ENCODE assay signal across 19 cellular contexts in genomic region chr2:45826476-45826875, GRCh38.
DNase-seq lines count a peak whose midpoint lies in the region; ATAC-seq and TF ChIP-seq lines count a peak whose summit lies in the region.
"Had no signal": no experiment of that assay in that cellular context is flagged by ENCODE, and none has a peak within 500 bp of the region (broad histone marks: within the 10 kb centered on the region; RNA-seq: fewer than 3 reads in every experiment).

No MANE protein-coding gene starts in this region.

- H3K27ac Mint-ChIP-seq in naive B cell (peak overlapping the region; percentile 14 to 64 (median 38)), endothelial cell (ENCODE audit: unreplicated experiment) (no peak overlapping the region)
- H3K27ac Mint-ChIP-seq: CD8-positive, alpha-beta T cell had no signal

- no peak overlapping the region for H3K9ac ChIP-seq in stomach smooth muscle (ENCODE audit: low read length in 2 of 2)
- H3K9ac ChIP-seq: SK-N-SH had no signal

- 76% methylated on average over 6 of the region's 6 CpGs for WGBS in right cardiac atrium
- 84 to 90% (median 90%) methylated on average over 6 of the region's 6 CpGs for WGBS in ovary, 3 donors

- H3K9me3 Mint-ChIP-seq in naive B cell (peaks cover 10 to 23% (median 21%) of the 10 kb centered on the region in 7 donors), endothelial cell (ENCODE audit: unreplicated experiment) (no peaks in the 10 kb centered on the region)

- H3K9me3 ChIP-seq in right cardiac atrium (ENCODE audit: control insufficient read depth, low read length), result no peaks in the 10 kb centered on the region
- H3K9me3 ChIP-seq in stomach smooth muscle (ENCODE audit: control insufficient read depth in 2 of 2, low read length in 2 of 2), result peaks cover 0 to 6% of the 10 kb centered on the region in 2 donors
- no peaks in the 10 kb centered on the region for H3K9me3 ChIP-seq in ovary

- H3K36me3 Mint-ChIP-seq in naive B cell (peaks cover 10 to 18% of the 10 kb centered on the region in 2 donors), endothelial cell (ENCODE audit: low read depth, unreplicated experiment) (no peaks in the 10 kb centered on the region)

- H3K4me3 Mint-ChIP-seq in naive B cell (peak overlapping the region in 1 of 8 donors; percentile 61), endothelial cell (ENCODE audit: unreplicated experiment) (no peak overlapping the region)
- H3K4me3 Mint-ChIP-seq: CD8-positive, alpha-beta T cell had no signal

- TF ChIP-seq CTCF in RWPE1 (conservative IDR thresholded peaks at IDR 0.05; ENCODE audit: low read depth) (no peak), endothelial cell (IDR thresholded peaks at IDR 0.05; ENCODE audit: unreplicated experiment) (no peak), ovary (IDR thresholded peaks at IDR 0.05) (no peak)

- intact Hi-C loops in right cardiac atrium (cut with DNase I) (loop anchor here in 1 of 4 donors (10.0 kb wide), 1 partner anchor 108 kb away; no protein-coding TSS in a partner anchor), left ventricle myocardium superior (cut with micrococcal nuclease) (no loop called here), ovary (cut with DNase I) (no loop called here)

- no peak for TF ChIP-seq EP300 in ovary (IDR thresholded peaks at IDR 0.05)

- H3K27me3 Mint-ChIP-seq in naive B cell, result no peaks in the 10 kb centered on the region
- H3K27me3 Mint-ChIP-seq in endothelial cell (ENCODE audit: unreplicated experiment), result peaks cover 8% of the 10 kb centered on the region

- H3K4me3 ChIP-seq in right cardiac atrium (ENCODE audit: low read length) (no peak overlapping the region), stomach smooth muscle (ENCODE audit: low read length in 2 of 2) (no peak overlapping the region), ovary (no peak overlapping the region)
- H3K4me3 ChIP-seq: A549 had no signal

- H3K36me3 ChIP-seq in stomach smooth muscle (ENCODE audit: control insufficient read depth in 2 of 2, insufficient read depth in 2 of 2, low read length in 2 of 2) (no peaks in the 10 kb centered on the region), ovary (no peaks in the 10 kb centered on the region)

- CTCF ChIA-PET in RWPE1 (lab: Yijun Ruan, JAX), result no interaction called here

- H3K4me1 ChIP-seq in right cardiac atrium (ENCODE audit: control insufficient read depth, insufficient read depth, low read length), result peaks cover 30% of the 10 kb centered on the region
- H3K4me1 ChIP-seq in stomach smooth muscle (ENCODE audit: control insufficient read depth, insufficient read depth, low read length), result peaks cover 47% of the 10 kb centered on the region
- peaks cover 6% of the 10 kb centered on the region for H3K4me1 ChIP-seq in ovary (ENCODE audit: insufficient read depth)

- POLR2A ChIA-PET in RWPE1 (lab: Yijun Ruan, JAX; ENCODE audit: low non-redundant PET), result no interaction called here

- H3K27me3 ChIP-seq in right cardiac atrium (ENCODE audit: control insufficient read depth, insufficient read depth) (no peaks in the 10 kb centered on the region), stomach smooth muscle (ENCODE audit: control insufficient read depth in 1 of 2, insufficient read depth in 2 of 2, low read length in 2 of 2) (no peaks in the 10 kb centered on the region), ovary (no peaks in the 10 kb centered on the region)

- peak in 1 of 2 donors; percentile 22 for ATAC-seq in right cardiac atrium
- no peak for ATAC-seq in left ventricle myocardium superior
- no peak for ATAC-seq in naive B cell (ENCODE audit: low read depth in 2 of 2)
- ATAC-seq: A549; CD8-positive, alpha-beta T cell; HCT116 had no signal

- H3K27ac ChIP-seq in right cardiac atrium (ENCODE audit: low read length) (peak overlapping the region; percentile 33), RWPE1 (peak overlapping the region; percentile 62), stomach smooth muscle (ENCODE audit: low read length) (peak overlapping the region; percentile 58), ovary (no peak overlapping the region)
- H3K27ac ChIP-seq: A549 had no signal

- peaks cover 49 to 63% (median 58%) of the 10 kb centered on the region in 3 donors for H3K4me1 Mint-ChIP-seq in naive B cell
- H3K4me1 Mint-ChIP-seq in endothelial cell (ENCODE audit: unreplicated experiment), result peaks cover 8% of the 10 kb centered on the region

- DNase-seq in right cardiac atrium (no peak), left ventricle myocardium superior (no peak), RWPE1 (ENCODE audit: low spot score) (no peak), naive B cell (no peak), endothelial cell (ENCODE audit: low spot score) (no peak), ovary (no peak)
- no peak for DNase-seq in activated CD4-positive, alpha-beta T cell treated with anti-CD3 and anti-CD28 coated beads for 4 hours
- DNase-seq: CD8-positive, alpha-beta T cell; DMS53; GDM1; KG1; NCI-H1417; NCI-H1694 treated with DMSO at 0.1 percent for 48 hours; NCI-H526 treated with DMSO at 0.1 percent for 48 hours; SHP77 treated with DMSO at 0.1 percent for 48 hours; SK-N-SH had no signal

- no peak for TF ChIP-seq POLR2A in ovary (IDR thresholded peaks at IDR 0.05)

Comparison
In these comparisons a context has a peak if more than half of its experiments do, and no peak if none do; other contexts are left out.
1. H3K27ac ChIP-seq: peak in right cardiac atrium (single experiment), RWPE1 (single experiment) and stomach smooth muscle (single experiment); none in ovary (0 of 2).